23 cellular contexts compared by ENCODE assay signal in the genomic region with DNA sequence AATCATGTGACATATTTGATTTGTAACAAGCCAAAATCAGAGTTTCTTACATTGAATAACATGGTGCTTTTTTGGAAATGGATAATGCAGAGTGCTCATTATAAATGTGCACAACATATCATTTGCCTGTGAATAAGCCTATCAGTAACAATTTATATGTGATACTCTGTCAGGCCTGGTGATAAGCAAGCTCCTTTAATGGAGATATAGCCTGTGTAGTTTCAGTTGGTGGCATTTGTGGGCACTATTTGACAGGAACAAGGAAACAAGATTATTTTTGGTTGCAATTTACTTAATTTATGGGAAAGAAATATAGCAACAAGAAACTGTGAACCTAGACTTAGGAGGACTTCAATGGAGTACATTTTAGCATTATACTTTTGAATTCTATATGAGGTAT.
"Had no signal": no experiment of that assay in that cellular context is flagged by ENCODE, and none has a peak within 500 bp of the region (broad histone marks: within the 10 kb centered on the region; RNA-seq: fewer than 3 reads in every experiment).

No MANE protein-coding gene starts in this region.

- DNase-seq: effector CD8-positive, alpha-beta T cell; endodermal cell; foreskin fibroblast; gastrocnemius medialis; head of caudate nucleus; kidney; mesenchymal stem cell; mucosa of descending colon; naive B cell; right lobe of liver; small intestine; stimulated activated CD4-positive, alpha-beta T cell treated with anti-CD3 and anti-CD28 coated beads, Interleukin-15, amount 100 ng/mL, for 24 hours; stimulated activated CD4-positive, alpha-beta T cell treated with anti-CD3 and anti-CD28 coated beads, Interleukin-2, amount 100 ng/mL, for 48 hours; stimulated activated naive B cell treated with anti-CD40 and anti-IgM and Interleukin-4, amounts not matched to agents 10 μg/mL and 1 μg/mL and 100 μg/mL, for 72 hours; upper lobe of left lung had no signal

- H3K36me3 ChIP-seq: gastrocnemius medialis, neural progenitor cell, right lobe of liver, thoracic aorta, tibial nerve, upper lobe of left lung had no signal

- H3K4me1 ChIP-seq: gastrocnemius medialis, neural progenitor cell, parathyroid adenoma, right lobe of liver had no signal

- H3K27ac ChIP-seq: epithelial cell of prostate, gastrocnemius medialis, hepatocyte, neural progenitor cell, parathyroid adenoma, right lobe of liver, thoracic aorta, upper lobe of left lung had no signal

- H3K4me3 ChIP-seq: gastrocnemius medialis, hepatocyte, mucosa of descending colon, neural progenitor cell, right lobe of liver, tibial nerve, upper lobe of left lung had no signal

- H3K9me3 ChIP-seq: gastrocnemius medialis, mucosa of descending colon, right lobe of liver, thoracic aorta, tibial nerve, upper lobe of left lung had no signal

- ATAC-seq: esophagus mucosa; gastrocnemius medialis; left lobe of liver; mucosa of descending colon; right lobe of liver; stimulated activated naive B cell treated with anti-CD40 and anti-IgM and Interleukin-4, amounts not matched to agents 10 μg/mL and 1 μg/mL and 100 μg/mL, for 72 hours had no signal

- H3K27me3 ChIP-seq: gastrocnemius medialis, neural progenitor cell, right lobe of liver, tibial nerve, upper lobe of left lung had no signal
